Comparison of ENCODE assay signal across 18 cellular contexts in genomic region chr17:72077326-72077960, GRCh38. TPM values are rescaled to one million over a fixed set of nuclear protein-coding genes. Genes with fewer than 3 reads are reported as not detected.
A peak's percentile ranks its signal among the peaks of the same experiment; 100 is the strongest.
DNase-seq lines count a peak whose midpoint lies in the region; FAIRE-seq and TF ChIP-seq lines count a peak whose summit lies in the region.
"Had no signal": no experiment of that assay in that cellular context is flagged by ENCODE, and none has a peak within 500 bp of the region (broad histone marks: within the 10 kb centered on the region; RNA-seq: fewer than 3 reads in every experiment).

No MANE protein-coding gene starts in this region.

- H3K79me1 ChIP-seq in H9 (ENCODE audit: insufficient read depth, low read depth, low read length, poor library complexity, severe bottlenecking) = no peaks in the 10 kb centered on the region

- no peak overlapping the region for H2BK120ac ChIP-seq in H9 (ENCODE audit: low read depth, low read length, poor library complexity, severe bottlenecking)

- H3K79me2 ChIP-seq in H9 (ENCODE audit: insufficient read depth, low read length) (no peaks in the 10 kb centered on the region), astrocyte (ENCODE audit: insufficient read depth, low read length) (no peaks in the 10 kb centered on the region)

- H3K23ac ChIP-seq in H9 (ENCODE audit: insufficient read length, low read depth, low read length) = no peak overlapping the region

- intact Hi-C loops in A673 (cut with micrococcal nuclease; ENCODE audit: unreplicated experiment) = no loop called here

- H3K4me1 Mint-ChIP-seq in H9 = peaks cover 0 to 4% of the 10 kb centered on the region in 2 experiments; a peak in 2 of 4 replicates
- peaks cover 5% of the 10 kb centered on the region for H3K4me1 Mint-ChIP-seq in astrocyte (ENCODE audit: low read depth, unreplicated experiment)
- no peaks in the 10 kb centered on the region for H3K4me1 Mint-ChIP-seq in activated CD4-positive, alpha-beta memory T cell treated with anti-CD3 and anti-CD28 coated beads, Interleukin-2, amount 10 ng/mL, durations not matched to agents 7 days and 5 days

- no peak overlapping the region for H2BK5ac ChIP-seq in H9 (ENCODE audit: insufficient read length, low read length)

- no peak overlapping the region for H3T11ph ChIP-seq in H9 (ENCODE audit: low read length)

- no peak overlapping the region for H3K9ac ChIP-seq in H9 (ENCODE audit: extremely low read depth, insufficient read length, low read length)
- no peak overlapping the region for H3K9ac ChIP-seq in astrocyte (ENCODE audit: low read length)

- H2BK20ac ChIP-seq in H9 (ENCODE audit: low read depth, low read length, poor library complexity, severe bottlenecking) = no peak overlapping the region

- H3K27ac Mint-ChIP-seq in H9 = no peak overlapping the region
- H3K27ac Mint-ChIP-seq in astrocyte (ENCODE audit: unreplicated experiment) = no peak overlapping the region
- no peak overlapping the region for H3K27ac Mint-ChIP-seq in activated CD4-positive, alpha-beta memory T cell treated with anti-CD3 and anti-CD28 coated beads, Interleukin-2, amount 10 ng/mL, durations not matched to agents 7 days and 5 days

- H3K9me3 Mint-ChIP-seq in H9 (no peaks in the 10 kb centered on the region; a peak in 2 of 5 replicates), astrocyte (ENCODE audit: unreplicated experiment) (peaks cover 4% of the 10 kb centered on the region)
- no peaks in the 10 kb centered on the region for H3K9me3 Mint-ChIP-seq in activated CD4-positive, alpha-beta memory T cell treated with anti-CD3 and anti-CD28 coated beads, Interleukin-2, amount 10 ng/mL, durations not matched to agents 7 days and 5 days

- no peaks in the 10 kb centered on the region for H4K20me1 ChIP-seq in H9 (ENCODE audit: control insufficient read depth, insufficient read depth, insufficient read length)
- H4K20me1 ChIP-seq in astrocyte (ENCODE audit: insufficient read depth, low read length) = no peaks in the 10 kb centered on the region

- H3K4me3 ChIP-seq in A673 (ENCODE audit: low read depth, low read length, poor library complexity, severe bottlenecking) (no peak overlapping the region), astrocyte (ENCODE audit: insufficient read depth, low read depth, low read length) (no peak overlapping the region), coronary artery (no peak overlapping the region)
- H3K4me3 ChIP-seq: adrenal gland, pancreas, uterus had no signal

- FAIRE-seq in astrocyte (lab: Jason Lieb, UNC) = no peak
- FAIRE-seq: pancreas had no signal

- H2AFZ ChIP-seq in H9 (ENCODE audit: low read length) (no peak overlapping the region), astrocyte (ENCODE audit: low read depth, low read length) (no peak overlapping the region)

- H3K4me2 ChIP-seq in H9 (ENCODE audit: insufficient read depth, insufficient read length, low read length) (no peak overlapping the region), astrocyte (ENCODE audit: low read length) (no peak overlapping the region)

- BruUV-seq in A673 (replicated peaks; lab: Mats Ljungman, UMichigan) = no TSS peak

- CTCF ChIA-PET in A673 (lab: Charles Lee) = no interaction called here
- CTCF ChIA-PET in activated CD4-positive, alpha-beta memory T cell treated with anti-CD3 and anti-CD28 coated beads, Interleukin-2, amount 10 ng/mL, durations not matched to agents 7 days and 5 days (lab: Charles Lee) = no interaction called here

- H3K27me3 ChIP-seq in A673 (replicated peaks; ENCODE audit: insufficient read depth, low read depth, low read length, poor library complexity) = no peaks in the 10 kb centered on the region
- no peaks in the 10 kb centered on the region for H3K27me3 ChIP-seq in H9 (ENCODE audit: insufficient read depth, low read length)
- no peaks in the 10 kb centered on the region for H3K27me3 ChIP-seq in astrocyte (ENCODE audit: insufficient read depth, low read length)
- H3K27me3 ChIP-seq: adrenal gland, pancreas, uterus had no signal

- H3K14ac ChIP-seq in H9 (ENCODE audit: insufficient read depth, low read length) = no peak overlapping the region

- H3K23me2 ChIP-seq in H9 (ENCODE audit: insufficient read length, low read depth, low read length, poor library complexity, severe bottlenecking) = no peaks in the 10 kb centered on the region

- no peak overlapping the region for H4K8ac ChIP-seq in H9 (replicated peaks; ENCODE audit: insufficient read length, low read depth, low read length)

- no peaks in the 10 kb centered on the region for H3K36me3 Mint-ChIP-seq in H9 (ENCODE audit: insufficient read depth in 1 of 3, low read depth in 3 of 3)
- no peaks in the 10 kb centered on the region for H3K36me3 Mint-ChIP-seq in astrocyte (ENCODE audit: low read depth, unreplicated experiment)
- H3K36me3 Mint-ChIP-seq in activated CD4-positive, alpha-beta memory T cell treated with anti-CD3 and anti-CD28 coated beads, Interleukin-2, amount 10 ng/mL, durations not matched to agents 7 days and 5 days (ENCODE audit: low read depth) = no peaks in the 10 kb centered on the region

- POLR2A ChIA-PET in A673 (lab: Charles Lee; ENCODE audit: low non-redundant PET) = no interaction called here
- POLR2A ChIA-PET in activated CD4-positive, alpha-beta memory T cell treated with anti-CD3 and anti-CD28 coated beads, Interleukin-2, amount 10 ng/mL, durations not matched to agents 7 days and 5 days (lab: Charles Lee) = no interaction called here

- no peaks in the 10 kb centered on the region for H3K36me3 ChIP-seq in A673 (ENCODE audit: insufficient read depth, low read length, poor library complexity, severe bottlenecking)
- no peaks in the 10 kb centered on the region for H3K36me3 ChIP-seq in astrocyte (ENCODE audit: insufficient read depth, low read length)
- H3K36me3 ChIP-seq: adrenal gland, pancreas, uterus had no signal

- no CpG with 5 or more reads among the region's 4 CpGs for WGBS in H9 (ENCODE audit: extremely low coverage, insufficient read length, low lambda C conversion rate)

- H3K27me3 Mint-ChIP-seq in H9 (ENCODE audit: low read depth) = peaks cover 4% of the 10 kb centered on the region
- H3K27me3 Mint-ChIP-seq in astrocyte (ENCODE audit: low read depth, unreplicated experiment) = peaks cover 8% of the 10 kb centered on the region
- H3K27me3 Mint-ChIP-seq in activated CD4-positive, alpha-beta memory T cell treated with anti-CD3 and anti-CD28 coated beads, Interleukin-2, amount 10 ng/mL, durations not matched to agents 7 days and 5 days = no peaks in the 10 kb centered on the region

- 0 out of 2 replicates have a peak, but pooled peaks have one; percentile 24 for TF ChIP-seq CTCF in A673 (conservative IDR thresholded peaks at IDR 0.05; ENCODE audit: low read depth, low read length)
- peak; percentile 67 for TF ChIP-seq CTCF in H9 (conservative IDR thresholded peaks at IDR 0.05)
- peak; percentile 5 for TF ChIP-seq CTCF in astrocyte (IDR thresholded peaks at IDR 0.05; ENCODE audit: insufficient read depth, low read depth, low read length)
- TF ChIP-seq CTCF in coronary artery (IDR thresholded peaks at IDR 0.05) = no peak

- no peak overlapping the region for H3K56ac ChIP-seq in H9 (ENCODE audit: insufficient read length, low read depth, low read length)

- H3K4me3 Mint-ChIP-seq in H9 (no peak overlapping the region), astrocyte (ENCODE audit: unreplicated experiment) (no peak overlapping the region)
- no peak overlapping the region for H3K4me3 Mint-ChIP-seq in activated CD4-positive, alpha-beta memory T cell treated with anti-CD3 and anti-CD28 coated beads, Interleukin-2, amount 10 ng/mL, durations not matched to agents 7 days and 5 days

- no peak overlapping the region for H2BK12ac ChIP-seq in H9 (ENCODE audit: insufficient read length, low read depth, low read length)

- no peak overlapping the region for H4K5ac ChIP-seq in H9 (ENCODE audit: insufficient read length, low read depth, low read length)

- no peak overlapping the region for H3K18ac ChIP-seq in H9 (ENCODE audit: insufficient read length, low read depth, low read length)

- H2AK5ac ChIP-seq in H9 (ENCODE audit: insufficient read length, low read length) = no peak overlapping the region

- H3K27ac ChIP-seq in A673 (ENCODE audit: low read depth, low read length, poor library complexity, severe bottlenecking) (no peak overlapping the region), H9 (ENCODE audit: insufficient read length, low read depth, low read length) (no peak overlapping the region), astrocyte (ENCODE audit: low read depth, low read length) (no peak overlapping the region), coronary artery (no peak overlapping the region)
- H3K27ac ChIP-seq: adrenal gland, uterus had no signal

- DNase-seq in A673 (ENCODE audit: low spot score) (peak; percentile 4), H9 (no peak), astrocyte (ENCODE audit: low read depth) (no peak), islet precursor cell (peak; percentile 49), coronary artery (ENCODE audit: low spot score) (no peak)
- no peak for DNase-seq in activated CD4-positive, alpha-beta memory T cell treated with anti-CD3 and anti-CD28 coated beads, Interleukin-2, amount 10 ng/mL, durations not matched to agents 7 days and 5 days
- no peak for DNase-seq in activated naive CD4-positive, alpha-beta T cell (lab: John Stamatoyannopoulos, UW)
- no peak for DNase-seq in stimulated activated CD4-positive, alpha-beta T cell treated with anti-CD3 and anti-CD28 coated beads, Interleukin-4, amount 100 ng/mL, for 4 hours
- DNase-seq: activated CD4-positive, alpha-beta T cell treated with anti-CD3 and anti-CD28 coated beads for 1 hour; adrenal gland; Calu3; H7; NCI-H1694; NCI-H345; pancreas; Right ventricle myocardium superior; stimulated activated CD4-positive, alpha-beta T cell treated with anti-CD3 and anti-CD28 coated beads, Interleukin-2, amount 100 ng/mL, for 24 hours; uterus had no signal

- no peak overlapping the region for H4K91ac ChIP-seq in H9 (ENCODE audit: insufficient read length, low read depth, low read length)

- H3K4me1 ChIP-seq in A673 (ENCODE audit: insufficient read depth, low read length, poor library complexity, severe bottlenecking) = no peaks in the 10 kb centered on the region
- no peaks in the 10 kb centered on the region for H3K4me1 ChIP-seq in H9 (ENCODE audit: insufficient read depth, low read length)
- no peaks in the 10 kb centered on the region for H3K4me1 ChIP-seq in astrocyte (ENCODE audit: insufficient read depth, low read length)
- H3K4me1 ChIP-seq: adrenal gland, uterus had no signal

- H2BK15ac ChIP-seq in H9 (ENCODE audit: low read depth, low read length) = no peak overlapping the region

- no peak overlapping the region for H3K4ac ChIP-seq in H9 (ENCODE audit: low read depth, low read length)

- H3K9me3 ChIP-seq in A673 (ENCODE audit: low read depth, low read length, poor library complexity, severe bottlenecking) (no peaks in the 10 kb centered on the region), H9 (ENCODE audit: control insufficient read depth, low read depth, low read length) (no peaks in the 10 kb centered on the region), astrocyte (ENCODE audit: insufficient read depth, low read depth, low read length) (no peaks in the 10 kb centered on the region)
- H3K9me3 ChIP-seq: adrenal gland, pancreas, uterus had no signal

RNA-seq across cellular contexts. Expression of gene SOX9, which starts 43.4 kb away (rescaled TPM):
- total RNA-seq in A673 (2021) (31.1 and 37.5 TPM in 2 replicates), H9 (2021) (1.2 and 1.3 TPM in 2 replicates), astrocyte (33.8 and 37.7 TPM in 2 replicates)
- total RNA-seq in activated CD4-positive, alpha-beta memory T cell treated with anti-CD3 and anti-CD28 coated beads, Interleukin-2, amount 10 ng/mL, durations not matched to agents 7 days and 5 days = not detected

Comparison
In these comparisons a context has a peak if more than half of its experiments do, and no peak if none do; other contexts are left out.
1. DNase-seq: peak in A673 (single experiment) and islet precursor cell (single experiment); none in H9 (single experiment), astrocyte (single experiment), coronary artery (single experiment), activated CD4-positive, alpha-beta memory T cell treated with anti-CD3 and anti-CD28 coated beads, Interleukin-2, amount 10 ng/mL, durations not matched to agents 7 days and 5 days (single experiment), activated naive CD4-positive, alpha-beta T cell (0 of 4) and stimulated activated CD4-positive, alpha-beta T cell treated with anti-CD3 and anti-CD28 coated beads, Interleukin-4, amount 100 ng/mL, for 4 hours (0 of 2).
2. RNA of gene SOX9, which starts 43.4 kb away (total RNA-seq): 33.8 to 37.7 TPM in astrocyte and 31.1 to 37.5 TPM in A673; 1.2 to 1.3 TPM in H9 and not detected in activated CD4-positive, alpha-beta memory T cell treated with anti-CD3 and anti-CD28 coated beads, Interleukin-2, amount 10 ng/mL, durations not matched to agents 7 days and 5 days; every median in the first group is over 10 times any median in the second.